2 cellular contexts compared by ENCODE assay signal in the genomic region with DNA sequence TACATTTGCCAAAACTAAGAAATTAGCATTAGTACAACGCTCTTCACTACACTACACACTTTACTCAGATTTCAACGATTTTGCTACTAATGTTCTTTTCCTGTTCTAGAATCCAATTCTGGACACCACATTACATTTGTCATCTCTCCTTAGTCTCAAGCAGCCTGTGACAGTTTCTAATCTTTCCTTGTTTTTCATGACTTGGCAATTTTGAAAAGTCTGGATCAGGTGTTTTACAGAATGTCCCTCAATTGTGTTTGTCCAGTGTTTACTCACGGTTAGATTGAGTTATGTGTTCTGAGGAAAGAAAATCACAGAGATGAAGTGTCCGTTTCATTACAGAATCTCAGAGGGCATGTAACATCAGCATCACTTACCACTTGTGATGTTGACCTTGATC.
TF ChIP-seq lines count a peak whose summit lies in the region.

No MANE protein-coding gene starts in this region.

TF ChIP-seq in A549, 52 proteins besides CTCF, POLR2A, EP300 and RAD21 (continued from another document):
- TF ChIP-seq, protein P1, sequence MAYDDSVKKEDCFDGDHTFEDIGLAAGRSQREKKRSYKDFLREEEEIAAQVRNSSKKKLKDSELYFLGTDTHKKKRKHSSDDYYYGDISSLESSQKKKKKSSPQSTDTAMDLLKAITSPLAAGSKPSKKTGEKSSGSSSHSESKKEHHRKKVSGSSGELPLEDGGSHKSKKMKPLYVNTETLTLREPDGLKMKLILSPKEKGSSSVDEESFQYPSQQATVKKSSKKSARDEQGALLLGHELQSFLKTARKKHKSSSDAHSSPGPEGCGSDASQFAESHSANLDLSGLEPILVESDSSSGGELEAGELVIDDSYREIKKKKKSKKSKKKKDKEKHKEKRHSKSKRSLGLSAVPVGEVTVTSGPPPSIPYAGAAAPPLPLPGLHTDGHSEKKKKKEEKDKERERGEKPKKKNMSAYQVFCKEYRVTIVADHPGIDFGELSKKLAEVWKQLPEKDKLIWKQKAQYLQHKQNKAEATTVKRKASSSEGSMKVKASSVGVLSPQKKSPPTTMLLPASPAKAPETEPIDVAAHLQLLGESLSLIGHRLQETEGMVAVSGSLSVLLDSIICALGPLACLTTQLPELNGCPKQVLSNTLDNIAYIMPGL (CRISPR knock-in tag; IDR thresholded peaks at IDR 0.05; ENCODE audit: borderline replicate concordance), result no peak
- TF ChIP-seq HDAC2 (IDR thresholded peaks at IDR 0.05) (no peak), NFE2L2 (conservative IDR thresholded peaks at IDR 0.05; ENCODE audit: low read length) (peak; percentile 65), CHD4 (IDR thresholded peaks at IDR 0.05; ENCODE audit: borderline replicate concordance) (no peak)

TF ChIP-seq in K562, 482 proteins besides CTCF, POLR2A, EP300 and RAD21 (continued from another document and continues in another):
- TF ChIP-seq NFE2L1 (tag; IDR thresholded peaks at IDR 0.05; ENCODE audit: borderline replicate concordance, low read depth), result 0 out of 2 replicates have a peak, but pooled peaks have one; percentile 31
- no peak for TF ChIP-seq ZNF589 (CRISPR knock-in tag; IDR thresholded peaks at IDR 0.05; ENCODE audit: low read depth)
- TF ChIP-seq C11orf30 (IDR thresholded peaks at IDR 0.05; ENCODE audit: low read depth), result peak; percentile 82
- TF ChIP-seq, protein P2, sequence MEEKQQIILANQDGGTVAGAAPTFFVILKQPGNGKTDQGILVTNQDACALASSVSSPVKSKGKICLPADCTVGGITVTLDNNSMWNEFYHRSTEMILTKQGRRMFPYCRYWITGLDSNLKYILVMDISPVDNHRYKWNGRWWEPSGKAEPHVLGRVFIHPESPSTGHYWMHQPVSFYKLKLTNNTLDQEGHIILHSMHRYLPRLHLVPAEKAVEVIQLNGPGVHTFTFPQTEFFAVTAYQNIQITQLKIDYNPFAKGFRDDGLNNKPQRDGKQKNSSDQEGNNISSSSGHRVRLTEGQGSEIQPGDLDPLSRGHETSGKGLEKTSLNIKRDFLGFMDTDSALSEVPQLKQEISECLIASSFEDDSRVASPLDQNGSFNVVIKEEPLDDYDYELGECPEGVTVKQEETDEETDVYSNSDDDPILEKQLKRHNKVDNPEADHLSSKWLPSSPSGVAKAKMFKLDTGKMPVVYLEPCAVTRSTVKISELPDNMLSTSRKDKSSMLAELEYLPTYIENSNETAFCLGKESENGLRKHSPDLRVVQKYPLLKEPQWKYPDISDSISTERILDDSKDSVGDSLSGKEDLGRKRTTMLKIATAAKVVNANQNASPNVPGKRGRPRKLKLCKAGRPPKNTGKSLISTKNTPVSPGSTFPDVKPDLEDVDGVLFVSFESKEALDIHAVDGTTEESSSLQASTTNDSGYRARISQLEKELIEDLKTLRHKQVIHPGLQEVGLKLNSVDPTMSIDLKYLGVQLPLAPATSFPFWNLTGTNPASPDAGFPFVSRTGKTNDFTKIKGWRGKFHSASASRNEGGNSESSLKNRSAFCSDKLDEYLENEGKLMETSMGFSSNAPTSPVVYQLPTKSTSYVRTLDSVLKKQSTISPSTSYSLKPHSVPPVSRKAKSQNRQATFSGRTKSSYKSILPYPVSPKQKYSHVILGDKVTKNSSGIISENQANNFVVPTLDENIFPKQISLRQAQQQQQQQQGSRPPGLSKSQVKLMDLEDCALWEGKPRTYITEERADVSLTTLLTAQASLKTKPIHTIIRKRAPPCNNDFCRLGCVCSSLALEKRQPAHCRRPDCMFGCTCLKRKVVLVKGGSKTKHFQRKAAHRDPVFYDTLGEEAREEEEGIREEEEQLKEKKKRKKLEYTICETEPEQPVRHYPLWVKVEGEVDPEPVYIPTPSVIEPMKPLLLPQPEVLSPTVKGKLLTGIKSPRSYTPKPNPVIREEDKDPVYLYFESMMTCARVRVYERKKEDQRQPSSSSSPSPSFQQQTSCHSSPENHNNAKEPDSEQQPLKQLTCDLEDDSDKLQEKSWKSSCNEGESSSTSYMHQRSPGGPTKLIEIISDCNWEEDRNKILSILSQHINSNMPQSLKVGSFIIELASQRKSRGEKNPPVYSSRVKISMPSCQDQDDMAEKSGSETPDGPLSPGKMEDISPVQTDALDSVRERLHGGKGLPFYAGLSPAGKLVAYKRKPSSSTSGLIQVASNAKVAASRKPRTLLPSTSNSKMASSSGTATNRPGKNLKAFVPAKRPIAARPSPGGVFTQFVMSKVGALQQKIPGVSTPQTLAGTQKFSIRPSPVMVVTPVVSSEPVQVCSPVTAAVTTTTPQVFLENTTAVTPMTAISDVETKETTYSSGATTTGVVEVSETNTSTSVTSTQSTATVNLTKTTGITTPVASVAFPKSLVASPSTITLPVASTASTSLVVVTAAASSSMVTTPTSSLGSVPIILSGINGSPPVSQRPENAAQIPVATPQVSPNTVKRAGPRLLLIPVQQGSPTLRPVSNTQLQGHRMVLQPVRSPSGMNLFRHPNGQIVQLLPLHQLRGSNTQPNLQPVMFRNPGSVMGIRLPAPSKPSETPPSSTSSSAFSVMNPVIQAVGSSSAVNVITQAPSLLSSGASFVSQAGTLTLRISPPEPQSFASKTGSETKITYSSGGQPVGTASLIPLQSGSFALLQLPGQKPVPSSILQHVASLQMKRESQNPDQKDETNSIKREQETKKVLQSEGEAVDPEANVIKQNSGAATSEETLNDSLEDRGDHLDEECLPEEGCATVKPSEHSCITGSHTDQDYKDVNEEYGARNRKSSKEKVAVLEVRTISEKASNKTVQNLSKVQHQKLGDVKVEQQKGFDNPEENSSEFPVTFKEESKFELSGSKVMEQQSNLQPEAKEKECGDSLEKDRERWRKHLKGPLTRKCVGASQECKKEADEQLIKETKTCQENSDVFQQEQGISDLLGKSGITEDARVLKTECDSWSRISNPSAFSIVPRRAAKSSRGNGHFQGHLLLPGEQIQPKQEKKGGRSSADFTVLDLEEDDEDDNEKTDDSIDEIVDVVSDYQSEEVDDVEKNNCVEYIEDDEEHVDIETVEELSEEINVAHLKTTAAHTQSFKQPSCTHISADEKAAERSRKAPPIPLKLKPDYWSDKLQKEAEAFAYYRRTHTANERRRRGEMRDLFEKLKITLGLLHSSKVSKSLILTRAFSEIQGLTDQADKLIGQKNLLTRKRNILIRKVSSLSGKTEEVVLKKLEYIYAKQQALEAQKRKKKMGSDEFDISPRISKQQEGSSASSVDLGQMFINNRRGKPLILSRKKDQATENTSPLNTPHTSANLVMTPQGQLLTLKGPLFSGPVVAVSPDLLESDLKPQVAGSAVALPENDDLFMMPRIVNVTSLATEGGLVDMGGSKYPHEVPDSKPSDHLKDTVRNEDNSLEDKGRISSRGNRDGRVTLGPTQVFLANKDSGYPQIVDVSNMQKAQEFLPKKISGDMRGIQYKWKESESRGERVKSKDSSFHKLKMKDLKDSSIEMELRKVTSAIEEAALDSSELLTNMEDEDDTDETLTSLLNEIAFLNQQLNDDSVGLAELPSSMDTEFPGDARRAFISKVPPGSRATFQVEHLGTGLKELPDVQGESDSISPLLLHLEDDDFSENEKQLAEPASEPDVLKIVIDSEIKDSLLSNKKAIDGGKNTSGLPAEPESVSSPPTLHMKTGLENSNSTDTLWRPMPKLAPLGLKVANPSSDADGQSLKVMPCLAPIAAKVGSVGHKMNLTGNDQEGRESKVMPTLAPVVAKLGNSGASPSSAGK (IDR thresholded peaks at IDR 0.05), result no peak
- TF ChIP-seq SNIP1 (IDR thresholded peaks at IDR 0.05; ENCODE audit: low read depth), result no peak
- TF ChIP-seq ZNF316 (IDR thresholded peaks at IDR 0.05), result peak; percentile 89
- no peak for TF ChIP-seq HDAC1 (IDR thresholded peaks at IDR 0.05)
- no peak for TF ChIP-seq SIX5 (IDR thresholded peaks at IDR 0.05; ENCODE audit: borderline replicate concordance in 1 of 2, insufficient read depth in 1 of 2, low read depth in 1 of 2, low read length in 2 of 2)
- TF ChIP-seq SLC30A9 (CRISPR knock-in tag; IDR thresholded peaks at IDR 0.05), result no peak
- no peak for TF ChIP-seq KDM1A (IDR thresholded peaks at IDR 0.05)
- TF ChIP-seq MAFK (IDR thresholded peaks at IDR 0.05; ENCODE audit: low read length), result peak; percentile 71
- TF ChIP-seq, protein P3, sequence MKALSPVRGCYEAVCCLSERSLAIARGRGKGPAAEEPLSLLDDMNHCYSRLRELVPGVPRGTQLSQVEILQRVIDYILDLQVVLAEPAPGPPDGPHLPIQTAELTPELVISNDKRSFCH (CRISPR knock-in tag; IDR thresholded peaks at IDR 0.05), result no peak
- TF ChIP-seq, protein P3 (tag; IDR thresholded peaks at IDR 0.05), result no peak
- no peak for TF ChIP-seq ZNF134 (CRISPR knock-in tag; conservative IDR thresholded peaks at IDR 0.05)
- no peak for TF ChIP-seq ZNF507 (tag; conservative IDR thresholded peaks at IDR 0.05)
- TF ChIP-seq, protein P4, sequence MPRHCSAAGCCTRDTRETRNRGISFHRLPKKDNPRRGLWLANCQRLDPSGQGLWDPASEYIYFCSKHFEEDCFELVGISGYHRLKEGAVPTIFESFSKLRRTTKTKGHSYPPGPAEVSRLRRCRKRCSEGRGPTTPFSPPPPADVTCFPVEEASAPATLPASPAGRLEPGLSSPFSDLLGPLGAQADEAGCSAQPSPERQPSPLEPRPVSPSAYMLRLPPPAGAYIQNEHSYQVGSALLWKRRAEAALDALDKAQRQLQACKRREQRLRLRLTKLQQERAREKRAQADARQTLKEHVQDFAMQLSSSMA (CRISPR knock-in tag; IDR thresholded peaks at IDR 0.05), result no peak
- no peak for TF ChIP-seq FOXK2 (conservative IDR thresholded peaks at IDR 0.05 in 1 of 2, IDR thresholded peaks at IDR 0.05 in 1 of 2; ENCODE audit: low read depth in 2 of 2)
- TF ChIP-seq HIVEP1 (CRISPR knock-in tag; IDR thresholded peaks at IDR 0.05), result no peak
- no peak for TF ChIP-seq CCNT2 (IDR thresholded peaks at IDR 0.05; ENCODE audit: borderline replicate concordance, extremely low read depth, insufficient read length, low read depth, low read length)
- TF ChIP-seq, protein P5, sequence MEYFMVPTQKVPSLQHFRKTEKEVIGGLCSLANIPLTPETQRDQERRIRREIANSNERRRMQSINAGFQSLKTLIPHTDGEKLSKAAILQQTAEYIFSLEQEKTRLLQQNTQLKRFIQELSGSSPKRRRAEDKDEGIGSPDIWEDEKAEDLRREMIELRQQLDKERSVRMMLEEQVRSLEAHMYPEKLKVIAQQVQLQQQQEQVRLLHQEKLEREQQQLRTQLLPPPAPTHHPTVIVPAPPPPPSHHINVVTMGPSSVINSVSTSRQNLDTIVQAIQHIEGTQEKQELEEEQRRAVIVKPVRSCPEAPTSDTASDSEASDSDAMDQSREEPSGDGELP (CRISPR knock-in tag; IDR thresholded peaks at IDR 0.05; ENCODE audit: borderline replicate concordance), result no peak
- TF ChIP-seq, protein P6, sequence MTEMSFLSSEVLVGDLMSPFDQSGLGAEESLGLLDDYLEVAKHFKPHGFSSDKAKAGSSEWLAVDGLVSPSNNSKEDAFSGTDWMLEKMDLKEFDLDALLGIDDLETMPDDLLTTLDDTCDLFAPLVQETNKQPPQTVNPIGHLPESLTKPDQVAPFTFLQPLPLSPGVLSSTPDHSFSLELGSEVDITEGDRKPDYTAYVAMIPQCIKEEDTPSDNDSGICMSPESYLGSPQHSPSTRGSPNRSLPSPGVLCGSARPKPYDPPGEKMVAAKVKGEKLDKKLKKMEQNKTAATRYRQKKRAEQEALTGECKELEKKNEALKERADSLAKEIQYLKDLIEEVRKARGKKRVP (CRISPR knock-in tag; IDR thresholded peaks at IDR 0.05), result no peak
- TF ChIP-seq RAD51 (IDR thresholded peaks at IDR 0.05; ENCODE audit: borderline replicate concordance, low read depth), result no peak
